ENCODE assay signal across 12 cellular contexts in the genomic region with DNA sequence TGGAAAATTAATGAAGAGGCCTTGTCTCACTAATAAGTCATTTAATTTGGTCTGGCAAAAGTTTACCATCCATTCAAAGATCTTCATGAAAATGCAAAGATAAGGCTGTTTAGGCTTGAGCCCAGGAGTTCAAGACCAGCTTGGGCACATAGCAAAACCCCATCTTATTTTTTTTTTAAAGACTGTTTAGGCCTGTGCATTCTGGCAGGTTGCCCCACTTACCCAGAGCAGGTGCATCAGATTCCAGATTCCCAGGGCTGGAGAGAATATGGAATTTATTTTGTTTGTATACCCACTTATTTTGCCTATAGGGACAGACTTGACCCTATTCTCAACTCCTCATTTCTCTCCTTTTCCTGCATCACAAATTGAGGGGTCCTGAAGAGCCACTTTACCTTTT. TPM values are rescaled to one million over a fixed set of nuclear protein-coding genes. Genes with fewer than 3 reads are reported as not detected.
DNase-seq lines count a peak whose midpoint lies in the region; ATAC-seq, FAIRE-seq and TF ChIP-seq lines count a peak whose summit lies in the region.
"Had no signal": no experiment of that assay in that cellular context is flagged by ENCODE, and none has a peak within 500 bp of the region (broad histone marks: within the 10 kb centered on the region; RNA-seq: fewer than 3 reads in every experiment).

No MANE protein-coding gene starts in this region.

- FAIRE-seq in GM12878 (lab: Jason Lieb, UNC), result no peak

- H3K27ac Mint-ChIP-seq in T-helper 2 cell treated with Interferon-gamma antibody and Interleukin-4, amounts not matched to agents 5 μg/mL and 100 μg/mL, for 36 hours, result no peak overlapping the region
- peak overlapping the region; percentile 92 for H3K27ac Mint-ChIP-seq in memory B cell

- intact Hi-C loops in GM12878 (cut with micrococcal nuclease; ENCODE audit: unreplicated experiment), result no loop called here

- no peak overlapping the region for H2AFZ ChIP-seq in GM12878 (ENCODE audit: control insufficient read depth, low read depth, low read length)

- H3K4me2 ChIP-seq in GM12878 (ENCODE audit: control insufficient read depth, insufficient read depth), result peak overlapping the region; percentile 34; the same call in 1 of the 2 replicates

- H3K4me1 ChIP-seq in GM12878 (ENCODE audit: control insufficient read depth, insufficient read depth, low read length) (peaks cover 28% of the 10 kb centered on the region), thoracic aorta (ENCODE audit: control insufficient read depth in 1 of 2, low read depth in 2 of 2) (peaks cover 36 to 73% of the 10 kb centered on the region in 2 donors)

- H3K4me3 ChIP-seq in GM12878 (peak overlapping the region; percentile 4; the same call in 1 of the 2 replicates), thoracic aorta (peak overlapping the region; percentile 98)

- H3K27ac ChIP-seq in GM12878 (ENCODE audit: control insufficient read depth, insufficient read depth) (peak overlapping the region; percentile 77; the same call in 1 of the 2 replicates), thoracic aorta (peak overlapping the region; percentile 58 to 100)

- H3K36me3 ChIP-seq in GM12878 (ENCODE audit: control insufficient read depth in 2 of 2, insufficient read depth in 2 of 2, low read length in 1 of 2), result peaks cover 0 to 8% of the 10 kb centered on the region in 2 experiments; a peak in 2 of 4 replicates
- H3K36me3 ChIP-seq in thoracic aorta, result peaks cover 28% of the 10 kb centered on the region

- CTCF ChIA-PET in GM12878 (lab: Yijun Ruan, JAX), result interaction anchor here (0.6 to 1.9 kb wide), 10 partner anchors 10 to 507 kb away, joined by 3 to 11 read pairs (median 4); no protein-coding TSS in a partner anchor

- no peak for ATAC-seq in GM12878
- no peak for ATAC-seq in memory B cell (ENCODE audit: low read depth)
- no peak for ATAC-seq in thoracic aorta (ENCODE audit: insufficient number of reproducible peaks, low FRiP score, low read depth)

- TF ChIP-seq EP300 in GM12878 (IDR thresholded peaks at IDR 0.05; ENCODE audit: borderline replicate concordance in 1 of 2, control insufficient read depth in 1 of 2, low read depth in 2 of 2, low read length in 2 of 2), result no peak

- POLR2A ChIA-PET in GM12878 (lab: Charles Lee), result interaction anchor here (0.8 to 1.6 kb wide), 2 partner anchors 27 to 31 kb away, joined by 3 to 5 read pairs; no protein-coding TSS in a partner anchor

- TF ChIP-seq CTCF in GM12878 (IDR thresholded peaks at IDR 0.05 in 2 of 3, conservative IDR thresholded peaks at IDR 0.05 in 1 of 3; ENCODE audit: control insufficient read depth in 2 of 3, extremely low read depth in 1 of 3, insufficient read depth in 1 of 3, low read depth in 3 of 3, low read length in 3 of 3), result no peak
- no peak for TF ChIP-seq CTCF in thoracic aorta (IDR thresholded peaks at IDR 0.05)

- TF ChIP-seq RAD21 in GM12878 (IDR thresholded peaks at IDR 0.05; ENCODE audit: insufficient read depth, low read depth, low read length), result no peak

- H3K4me3 Mint-ChIP-seq in T-helper 2 cell treated with Interferon-gamma antibody and Interleukin-4, amounts not matched to agents 5 μg/mL and 100 μg/mL, for 36 hours, result peak overlapping the region; percentile 40
- H3K4me3 Mint-ChIP-seq in memory B cell, result no peak overlapping the region

- no peak for DNase-seq in T-helper 2 cell treated with Interferon-gamma antibody and Interleukin-4, amounts not matched to agents 5 μg/mL and 100 μg/mL, for 36 hours (ENCODE audit: low spot score)
- no peak for DNase-seq in T-helper 2 cell
- no peak for DNase-seq in GM12878 (ENCODE audit: low read depth, low spot score)
- DNase-seq in memory B cell (ENCODE audit: low spot score in 2 of 2), result no peak
- DNase-seq in thoracic aorta (ENCODE audit: low spot score), result no peak
- no peak for DNase-seq in GOT3 (lab: John Stamatoyannopoulos, UW)
- DNase-seq in NCI-H146 (lab: John Stamatoyannopoulos, UW), result no peak
- no peak for DNase-seq in stimulated activated CD8-positive, alpha-beta memory T cell treated with anti-CD3 and anti-CD28 coated beads, Interleukin-4, amount 100 ng/mL, for 48 hours
- DNase-seq: activated CD8-positive, alpha-beta memory T cell treated with anti-CD3 and anti-CD28 coated beads, Interleukin-2, amount 50 U/mL, for 48 hours; cerebellar nuclear complex; NCI-H446; occipital lobe had no signal

- TF ChIP-seq POLR2A in GM12878 (IDR thresholded peaks at IDR 0.05; ENCODE audit: low read depth, low read length), result no peak

- no peaks in the 10 kb centered on the region; the same call in 2 of the 3 replicates for H3K9me3 ChIP-seq in GM12878 (replicated peaks; ENCODE audit: control insufficient read depth, insufficient read depth, low read length)
- H3K9me3 ChIP-seq in thoracic aorta, result no peaks in the 10 kb centered on the region

- H3K27me3 ChIP-seq in GM12878 (replicated peaks in 1 of 2; ENCODE audit: control insufficient read depth in 2 of 2, insufficient read depth in 2 of 2, low read length in 1 of 2), result no peaks in the 10 kb centered on the region; a peak in 1 of 4 replicates
- no peaks in the 10 kb centered on the region for H3K27me3 ChIP-seq in thoracic aorta (replicated peaks; ENCODE audit: insufficient read depth)

- in situ Hi-C loops in GM12878 (cut with MboI), result no loop called here

- RAD21 ChIA-PET in GM12878 (lab: Charles Lee; ENCODE audit: unreplicated experiment), result interaction anchor here (1.0 to 3.1 kb wide), 5 partner anchors 10 to 74 kb away, joined by 3 to 25 read pairs (median 3); no protein-coding TSS in a partner anchor

- no peaks in the 10 kb centered on the region for H3K9me3 Mint-ChIP-seq in T-helper 2 cell treated with Interferon-gamma antibody and Interleukin-4, amounts not matched to agents 5 μg/mL and 100 μg/mL, for 36 hours
- H3K9me3 Mint-ChIP-seq in memory B cell, result peaks cover 2% of the 10 kb centered on the region

- SMC1A ChIA-PET in GM12878 (lab: Charles Lee; ENCODE audit: uncharacterized antibody, unreplicated experiment), result interaction anchor here (0.7 to 3.3 kb wide), 15 partner anchors 10 to 492 kb away, joined by 3 to 26 read pairs (median 4); no protein-coding TSS in a partner anchor

- peaks cover 44% of the 10 kb centered on the region for H3K79me2 ChIP-seq in GM12878 (ENCODE audit: control insufficient read depth, insufficient read depth, low read length)

- H4K20me1 ChIP-seq in GM12878 (ENCODE audit: control insufficient read depth, insufficient read depth), result peaks cover 4% of the 10 kb centered on the region

- peaks cover 41% of the 10 kb centered on the region for H3K36me3 Mint-ChIP-seq in T-helper 2 cell treated with Interferon-gamma antibody and Interleukin-4, amounts not matched to agents 5 μg/mL and 100 μg/mL, for 36 hours (ENCODE audit: low read depth)
- H3K36me3 Mint-ChIP-seq in memory B cell, result peaks cover 26% of the 10 kb centered on the region

- BruUV-seq in GM12878 (replicated peaks; lab: Mats Ljungman, UMichigan), result no TSS peak

- H3K4me1 Mint-ChIP-seq in T-helper 2 cell treated with Interferon-gamma antibody and Interleukin-4, amounts not matched to agents 5 μg/mL and 100 μg/mL, for 36 hours (ENCODE audit: low read depth), result peaks cover 43% of the 10 kb centered on the region
- peaks cover 49% of the 10 kb centered on the region for H3K4me1 Mint-ChIP-seq in memory B cell

- no peak overlapping the region for H3K9ac ChIP-seq in GM12878 (ENCODE audit: control insufficient read depth, insufficient read depth, low read length)

- peaks cover 30% of the 10 kb centered on the region for H3K27me3 Mint-ChIP-seq in T-helper 2 cell treated with Interferon-gamma antibody and Interleukin-4, amounts not matched to agents 5 μg/mL and 100 μg/mL, for 36 hours (ENCODE audit: low read depth)
- H3K27me3 Mint-ChIP-seq in memory B cell, result no peaks in the 10 kb centered on the region

TF ChIP-seq in GM12878, 131 proteins besides CTCF, POLR2A, EP300 and RAD21 (continues in another document):
- TF ChIP-seq STAT1 (conservative IDR thresholded peaks at IDR 0.05), result no peak
- no peak for TF ChIP-seq ETV6 (conservative IDR thresholded peaks at IDR 0.05 in 1 of 2, IDR thresholded peaks at IDR 0.05 in 1 of 2; ENCODE audit: borderline replicate concordance in 1 of 2, low read depth in 1 of 2)
- no peak for TF ChIP-seq BHLHE40 (IDR thresholded peaks at IDR 0.05; ENCODE audit: borderline replicate concordance in 1 of 2, low read depth in 2 of 2, low read length in 1 of 2)
- TF ChIP-seq MEF2A (IDR thresholded peaks at IDR 0.05; ENCODE audit: insufficient read depth, low read depth, low read length), result no peak
- TF ChIP-seq, protein P1, sequence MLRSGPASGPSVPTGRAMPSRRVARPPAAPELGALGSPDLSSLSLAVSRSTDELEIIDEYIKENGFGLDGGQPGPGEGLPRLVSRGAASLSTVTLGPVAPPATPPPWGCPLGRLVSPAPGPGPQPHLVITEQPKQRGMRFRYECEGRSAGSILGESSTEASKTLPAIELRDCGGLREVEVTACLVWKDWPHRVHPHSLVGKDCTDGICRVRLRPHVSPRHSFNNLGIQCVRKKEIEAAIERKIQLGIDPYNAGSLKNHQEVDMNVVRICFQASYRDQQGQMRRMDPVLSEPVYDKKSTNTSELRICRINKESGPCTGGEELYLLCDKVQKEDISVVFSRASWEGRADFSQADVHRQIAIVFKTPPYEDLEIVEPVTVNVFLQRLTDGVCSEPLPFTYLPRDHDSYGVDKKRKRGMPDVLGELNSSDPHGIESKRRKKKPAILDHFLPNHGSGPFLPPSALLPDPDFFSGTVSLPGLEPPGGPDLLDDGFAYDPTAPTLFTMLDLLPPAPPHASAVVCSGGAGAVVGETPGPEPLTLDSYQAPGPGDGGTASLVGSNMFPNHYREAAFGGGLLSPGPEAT (IDR thresholded peaks at IDR 0.05; ENCODE audit: low read depth), result no peak
- TF ChIP-seq MEF2B (IDR thresholded peaks at IDR 0.05; ENCODE audit: partially characterized antibody, poor library complexity, severe bottlenecking), result no peak
- TF ChIP-seq CHD1 (IDR thresholded peaks at IDR 0.05; ENCODE audit: low read depth, low read length), result no peak

RNA-seq across cellular contexts. Expression of a gene that starts 5.7 kb away (rescaled TPM):
- total RNA-seq in GM12878 (2013; cell fraction: nucleolus; rRNA removed), result 5.3 and 5.6 TPM in 2 replicates
- total RNA-seq in GM12878 (2014; rRNA removed) (1.4 and 1.7 TPM in 2 replicates), GM12878 (2014; rRNA removed; fragmentation: Illumina TruSeq; extraction: Trizol) (1.5 and 1.6 TPM in 2 replicates), GM12878 (2021) (2.8 and 3.6 TPM in 2 replicates), thoracic aorta (100 to 1,000 TPM; 106 to 149 TPM)
- 3.4 TPM for polyA plus RNA-seq in GM12878 (2011; ENCODE audit: low read depth)
- polyA plus RNA-seq in GM12878 (2011; rRNA removed) (3.3 and 4.5 TPM in 2 replicates), GM12878 (2014; fragmentation: Illumina TruSeq; extraction: Trizol) (2.2 and 2.3 TPM in 2 replicates), GM12878 (2014; fragmentation: Nextera tagmentation; extraction: Ambion mirVana) (under 1 TPM; 0.82 to 0.84 TPM), GM12878 (2014; rRNA removed) (1.3 and 1.4 TPM in 2 replicates), GM12878 (2016; fragmentation: Nextera tagmentation; extraction: Ambion mirVana) (1 to 10 TPM; 1.7 to 2.5 TPM)
- 4.3 and 4.6 TPM in 2 replicates for polyA plus RNA-seq in GM12878 (2011; cell fraction: cytosol; rRNA removed)
- polyA plus RNA-seq in GM12878 (2011; cell fraction: nucleus; rRNA removed), result 2.6 and 4.3 TPM in 2 replicates
- 3.7 and 4.3 TPM in 2 replicates for polyA plus RNA-seq in GM12878 (2012)
- polyA minus RNA-seq in GM12878 (2011; rRNA and poly(A)+ RNA removed), result 21.5 and 25.2 TPM in 2 replicates
- 4.8 and 6.5 TPM in 2 replicates for polyA minus RNA-seq in GM12878 (2011; cell fraction: cytosol; rRNA and poly(A)+ RNA removed)
- polyA minus RNA-seq in GM12878 (2011; cell fraction: nucleus; rRNA and poly(A)+ RNA removed), result 5.9 and 9.6 TPM in 2 replicates

Comparison
In these comparisons a context has a peak if more than half of its experiments do, and no peak if none do; other contexts are left out.
1. RNA of a gene that starts 5.7 kb away (total RNA-seq): 106 to 149 TPM in thoracic aorta; 1.4 to 5.6 TPM in GM12878; every median in the first group is over 10 times any median in the second.